ENCODE assay signal across 8 cellular contexts in the genomic region with DNA sequence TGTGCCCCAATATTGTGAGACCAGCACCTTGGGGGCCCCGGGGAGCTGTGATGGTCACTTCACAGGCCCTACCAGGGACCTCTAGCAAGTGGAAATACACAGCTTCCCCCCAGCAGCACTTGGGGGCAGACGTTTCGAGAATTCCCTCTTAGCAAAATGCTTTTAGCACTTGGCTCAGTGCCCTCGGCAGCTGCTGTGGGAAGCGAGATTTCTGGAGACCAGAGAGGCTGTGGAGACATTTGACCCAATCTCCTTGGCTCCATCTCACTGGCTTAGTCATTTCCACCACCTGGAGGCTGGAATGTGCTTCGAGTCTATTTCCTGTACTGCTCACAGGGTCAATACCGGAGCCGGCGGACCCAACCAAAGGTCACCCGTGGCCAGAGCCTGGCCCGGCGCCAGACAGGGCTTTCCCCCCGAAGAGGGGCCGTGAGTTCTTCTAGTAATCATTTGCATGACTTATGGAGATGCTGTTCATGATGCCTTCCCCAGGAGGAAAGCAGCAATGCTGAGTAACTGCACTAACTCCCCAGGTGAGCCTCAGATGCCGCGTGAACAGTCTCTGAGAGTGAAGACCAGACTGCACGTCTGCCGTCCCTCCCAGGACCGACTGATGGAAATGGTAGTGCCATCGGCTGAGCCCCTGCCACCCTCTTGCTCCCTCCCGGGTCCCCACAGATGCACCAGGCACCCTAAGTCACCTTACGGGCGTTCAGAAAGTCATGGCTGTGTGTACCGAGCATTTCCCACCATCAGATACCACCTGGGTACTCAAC. TPM values are rescaled to one million over a fixed set of nuclear protein-coding genes. Genes with fewer than 3 reads are reported as not detected.
A peak's percentile ranks its signal among the peaks of the same experiment; 100 is the strongest.
DNase-seq lines count a peak whose midpoint lies in the region; ATAC-seq, FAIRE-seq and TF ChIP-seq lines count a peak whose summit lies in the region.

No MANE protein-coding gene starts in this region.

- TF ChIP-seq CTCF in D721Med (IDR thresholded peaks at IDR 0.05; ENCODE audit: insufficient read depth, missing control alignments), result peak; percentile 26

- ATAC-seq in activated CD4-positive, CD25-positive, alpha-beta regulatory T cell treated with anti-CD3 and anti-CD28 coated beads, Interleukin-2, amount 50 U/mL, for 24 hours, result no peak
- no peak for ATAC-seq in GM18511 (IDR thresholded peaks at IDR 0.05; ENCODE audit: unreplicated experiment)
- no peak for ATAC-seq in HG02763 (IDR thresholded peaks at IDR 0.05; ENCODE audit: unreplicated experiment)
- ATAC-seq in HG02840 (IDR thresholded peaks at IDR 0.05; ENCODE audit: low FRiP score, unreplicated experiment), result no peak

- DNase-seq in D721Med (ENCODE audit: insufficient read length, low spot score) (no peak), NCI-H2196 treated with DMSO at 0.1 percent for 48 hours (lab: John Stamatoyannopoulos, UW; ENCODE audit: unreplicated experiment) (peak; percentile 24), epidermal melanocyte (ENCODE audit: insufficient read length, low spot score) (peak; percentile 69), mucosa of gallbladder (ENCODE audit: low spot score) (peak; percentile 66)

- FAIRE-seq in D721Med (lab: Jason Lieb, UNC), result no peak

RNA-seq across cellular contexts. Expression of a gene that starts 4.4 kb away (rescaled TPM):
- total RNA-seq in mucosa of gallbladder, result 30.8 TPM

RNA-seq across cellular contexts. Expression of a gene that starts 52.0 kb away (rescaled TPM):
- total RNA-seq in mucosa of gallbladder, result 22.8 TPM
